In genomic region chr1:103348136-103348535, GRCh38 we compare ENCODE assay signal across 27 cellular contexts.
"Had no signal": no experiment of that assay in that cellular context is flagged by ENCODE, and none has a peak within 500 bp of the region (broad histone marks: within the 10 kb centered on the region; RNA-seq: fewer than 3 reads in every experiment).

No MANE protein-coding gene starts in this region.

- DNase-seq: islet precursor cell; left ventricle myocardium inferior; mesendoderm; naive B cell; natural killer cell; nephron progenitor cell; occipital lobe; ovary; right lobe of liver; stimulated activated CD4-positive, alpha-beta T cell treated with anti-CD3 and anti-CD28 coated beads, Interleukin-1b, Interleukin-23, amount 100 ng/mL, for 48 hours; stimulated activated CD4-positive, alpha-beta T cell treated with anti-CD3 and anti-CD28 coated beads, Interleukin-2, amount 100 ng/mL, for 48 hours; stimulated activated CD4-positive, alpha-beta T cell treated with anti-CD3 and anti-CD28 coated beads, Interleukin-4, amount 100 ng/mL, for 4 hours; stimulated activated CD8-positive, alpha-beta memory T cell treated with anti-CD3 and anti-CD28 coated beads, Interleukin-4, amount 100 ng/mL, for 48 hours; stimulated activated naive CD4-positive, alpha-beta T cell treated with Interleukin-2 at 50 U/mL for 16 hours; stimulated activated naive CD8-positive, alpha-beta T cell treated with anti-CD3 and anti-CD28 coated beads, Interleukin-15, amount 100 ng/mL, for 72 hours; substantia nigra had no signal

- ATAC-seq: natural killer cell; right lobe of liver; stimulated activated memory B cell treated with anti-CD40 and anti-IgM and Interleukin-4, amounts not matched to agents 10 μg/mL and 1 μg/mL and 100 μg/mL, for 72 hours; stimulated activated naive CD8-positive, alpha-beta T cell treated with anti-CD3 and anti-CD28 coated beads, Interleukin-15, amount 100 ng/mL, for 72 hours had no signal

- H3K27ac ChIP-seq: left ventricle myocardium inferior, neural progenitor cell, neutrophil, ovary, right atrium auricular region, right lobe of liver, tibial nerve, vagina had no signal

- H3K4me3 ChIP-seq: left ventricle myocardium inferior, lung, neural progenitor cell, ovary, right atrium auricular region, right lobe of liver, smooth muscle cell, tibial nerve, vagina had no signal

- H3K27me3 Mint-ChIP-seq: naive B cell; progenitor cell of endocrine pancreas; stimulated activated memory B cell treated with anti-CD40 and anti-IgM and Interleukin-4, amounts not matched to agents 10 μg/mL and 1 μg/mL and 100 μg/mL, for 72 hours; stimulated activated naive CD8-positive, alpha-beta T cell treated with anti-CD3 and anti-CD28 coated beads, Interleukin-15, amount 100 ng/mL, for 72 hours; type B pancreatic cell had no signal

- H3K36me3 Mint-ChIP-seq: mesothelial cell of epicardium; naive B cell; neural progenitor cell; stimulated activated memory B cell treated with anti-CD40 and anti-IgM and Interleukin-4, amounts not matched to agents 10 μg/mL and 1 μg/mL and 100 μg/mL, for 72 hours; type B pancreatic cell had no signal

- H3K9me3 ChIP-seq: left ventricle myocardium inferior, neutrophil, ovary, right atrium auricular region, right lobe of liver, tibial nerve, vagina had no signal

- H3K9me3 Mint-ChIP-seq: mesothelial cell of epicardium; naive B cell; nephron progenitor cell; neural progenitor cell; stimulated activated memory B cell treated with anti-CD40 and anti-IgM and Interleukin-4, amounts not matched to agents 10 μg/mL and 1 μg/mL and 100 μg/mL, for 72 hours; type B pancreatic cell had no signal

- H3K4me1 Mint-ChIP-seq: mesothelial cell of epicardium; naive B cell; natural killer cell; nephron progenitor cell; neural progenitor cell; stimulated activated memory B cell treated with anti-CD40 and anti-IgM and Interleukin-4, amounts not matched to agents 10 μg/mL and 1 μg/mL and 100 μg/mL, for 72 hours; stimulated activated naive CD8-positive, alpha-beta T cell treated with anti-CD3 and anti-CD28 coated beads, Interleukin-15, amount 100 ng/mL, for 72 hours had no signal

- H2AFZ ChIP-seq: neural progenitor cell had no signal

- H3K27ac Mint-ChIP-seq: mesothelial cell of epicardium; naive B cell; natural killer cell; nephron progenitor cell; neural progenitor cell; progenitor cell of endocrine pancreas; stimulated activated memory B cell treated with anti-CD40 and anti-IgM and Interleukin-4, amounts not matched to agents 10 μg/mL and 1 μg/mL and 100 μg/mL, for 72 hours; stimulated activated naive CD8-positive, alpha-beta T cell treated with anti-CD3 and anti-CD28 coated beads, Interleukin-15, amount 100 ng/mL, for 72 hours; type B pancreatic cell had no signal

- H3K27me3 ChIP-seq: neural progenitor cell, neutrophil, ovary, right atrium auricular region, right lobe of liver, tibial nerve, vagina had no signal

- H3K4me3 Mint-ChIP-seq: mesothelial cell of epicardium; naive B cell; natural killer cell; nephron progenitor cell; neural progenitor cell; stimulated activated memory B cell treated with anti-CD40 and anti-IgM and Interleukin-4, amounts not matched to agents 10 μg/mL and 1 μg/mL and 100 μg/mL, for 72 hours; stimulated activated naive CD8-positive, alpha-beta T cell treated with anti-CD3 and anti-CD28 coated beads, Interleukin-15, amount 100 ng/mL, for 72 hours; type B pancreatic cell had no signal

- H3K4me2 ChIP-seq: neural progenitor cell, smooth muscle cell had no signal

- H3K36me3 ChIP-seq: left ventricle myocardium inferior, neural progenitor cell, neutrophil, ovary, right atrium auricular region, right lobe of liver, tibial nerve, vagina had no signal

- H3K4me1 ChIP-seq: left ventricle myocardium inferior, neural progenitor cell, right atrium auricular region, right lobe of liver, tibial nerve, vagina had no signal
